ENCODE assay signal across 10 cellular contexts in the genomic region with DNA sequence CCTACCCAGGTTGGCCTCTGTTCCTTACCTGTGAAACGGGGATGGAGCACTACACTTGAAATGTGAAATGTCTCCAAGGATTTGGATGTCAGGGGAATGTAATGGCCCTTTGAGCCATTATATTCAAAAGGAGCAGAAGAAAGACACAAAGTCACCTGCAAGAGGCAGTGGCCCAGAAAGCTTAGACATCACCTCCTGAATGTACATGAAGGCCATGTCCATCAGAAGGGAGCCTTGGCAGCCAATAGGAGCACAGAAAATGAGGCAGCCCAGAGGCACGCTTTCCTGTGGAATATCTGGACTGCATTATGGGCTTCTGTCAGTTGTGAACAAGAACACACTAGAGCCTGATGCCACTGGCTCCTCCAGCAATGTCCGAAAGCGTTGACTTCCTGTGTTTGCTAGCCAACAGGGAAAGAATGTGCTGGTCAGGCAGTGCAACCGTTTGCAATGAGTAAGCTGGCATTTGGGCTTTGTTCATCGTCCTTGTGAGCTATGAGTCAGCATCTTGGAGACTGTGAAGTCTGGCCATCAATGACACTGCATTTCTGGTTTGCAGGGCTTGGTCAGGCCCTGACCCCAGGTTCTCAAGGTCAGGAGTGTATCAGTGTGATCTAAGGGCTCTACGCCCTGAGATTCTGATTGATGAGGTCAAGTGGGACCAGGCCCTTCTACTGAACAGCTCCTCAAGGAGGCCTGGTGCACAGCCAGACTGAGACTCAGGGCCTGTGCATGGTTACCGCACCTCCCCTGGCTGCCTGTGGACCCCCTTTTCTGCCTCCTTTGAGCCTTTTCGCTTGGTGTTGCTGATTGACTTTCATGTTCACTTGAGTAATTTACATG.
DNase-seq lines count a peak whose midpoint lies in the region; ATAC-seq and TF ChIP-seq lines count a peak whose summit lies in the region.
"Had no signal": no experiment of that assay in that cellular context is flagged by ENCODE, and none has a peak within 500 bp of the region (broad histone marks: within the 10 kb centered on the region; RNA-seq: fewer than 3 reads in every experiment).

No MANE protein-coding gene starts in this region.

- H3K36me3 ChIP-seq in right lobe of liver (no peaks in the 10 kb centered on the region), uterus (no peaks in the 10 kb centered on the region)
- H3K36me3 ChIP-seq: BE2C had no signal

- H3K27ac ChIP-seq in right lobe of liver (no peak overlapping the region), uterus (no peak overlapping the region)

- TF ChIP-seq CTCF in MCF 10A (IDR thresholded peaks at IDR 0.05; ENCODE audit: unreplicated experiment) (no peak), right lobe of liver (IDR thresholded peaks at IDR 0.05) (no peak), uterus (IDR thresholded peaks at IDR 0.05) (no peak)

- H3K4me1 ChIP-seq in right lobe of liver (no peaks in the 10 kb centered on the region), uterus (no peaks in the 10 kb centered on the region)

- whole genome bisulfite sequencing in right lobe of liver (ENCODE audit: insufficient coverage, low coverage, low lambda C conversion rate, missing lambda C conversion rate): 53% methylated on average over 7 of the region's 9 CpGs

- TSS peak; percentile 94 for BruUV-seq in MCF 10A (replicated peaks; lab: Mats Ljungman, UMichigan)

- TF ChIP-seq POLR2A in right lobe of liver (IDR thresholded peaks at IDR 0.05) (no peak), uterus (IDR thresholded peaks at IDR 0.05) (no peak)

- POLR2A ChIA-PET in MCF 10A (lab: Yijun Ruan, JAX): interaction anchor here (0.6 kb wide), 1 partner anchor 44 kb away, joined by 3 read pairs; no protein-coding TSS in a partner anchor

- H3K27ac Mint-ChIP-seq in MCF 10A (ENCODE audit: low read depth, unreplicated experiment): peak overlapping the region; percentile 20

- H3K9me3 Mint-ChIP-seq in MCF 10A (ENCODE audit: unreplicated experiment): no peaks in the 10 kb centered on the region

- H3K9me3 ChIP-seq in right lobe of liver (no peaks in the 10 kb centered on the region), uterus (no peaks in the 10 kb centered on the region)
- H3K9me3 ChIP-seq: BE2C had no signal

- H3K27me3 ChIP-seq in right lobe of liver (no peaks in the 10 kb centered on the region), uterus (no peaks in the 10 kb centered on the region)
- H3K27me3 ChIP-seq: BE2C had no signal

- H3K27me3 Mint-ChIP-seq in MCF 10A (ENCODE audit: insufficient read depth, unreplicated experiment): no peaks in the 10 kb centered on the region

- no peak overlapping the region for H3K4me3 Mint-ChIP-seq in MCF 10A (ENCODE audit: unreplicated experiment)

- intact Hi-C loops in MCF 10A (cut with micrococcal nuclease): loop anchor here (2.0 kb wide), 1 partner anchor 47 kb away; no protein-coding TSS in a partner anchor
- intact Hi-C loops in right lobe of liver (cut with DNase I): no loop called here
- intact Hi-C loops in uterus (cut with DNase I; ENCODE audit: low total_unique reads): no loop called here

- no peaks in the 10 kb centered on the region for H3K36me3 Mint-ChIP-seq in MCF 10A (ENCODE audit: insufficient read depth, unreplicated experiment)

- CTCF ChIA-PET in MCF 10A (lab: Yijun Ruan, JAX): interaction anchor here (0.6 to 1.4 kb wide), 2 partner anchors 23 to 942 kb away, joined by 3 to 6 read pairs; no protein-coding TSS in a partner anchor

- no peak overlapping the region for H3K4me3 ChIP-seq in right lobe of liver
- H3K4me3 ChIP-seq in uterus: no peak overlapping the region

- peaks cover 7% of the 10 kb centered on the region for H3K4me1 Mint-ChIP-seq in MCF 10A (ENCODE audit: insufficient read depth, unreplicated experiment)

- ATAC-seq in right lobe of liver: peak in 3 of 4 donors; percentile 33 to 76 (median 45)

- peak; percentile 29 for DNase-seq in SIG-M5 treated with dmso at 0.1 percent for 504 hours (lab: John Stamatoyannopoulos, UW; ENCODE audit: unreplicated experiment)
- DNase-seq in SIG-M5 (lab: John Stamatoyannopoulos, UW): no peak
- peak; percentile 91 for DNase-seq in MCF 10A (ENCODE audit: unreplicated experiment)
- DNase-seq in right lobe of liver: no peak
- peak; percentile 23 to 52 for DNase-seq in uterus
- no peak for DNase-seq in central memory CD4-positive, alpha-beta T cell
- DNase-seq in NCI-H345 (lab: John Stamatoyannopoulos, UW): no peak
- DNase-seq in T-helper 1 cell: no peak
- DNase-seq: BE2C, NCI-H1436 had no signal

Comparison
In these comparisons a context has a peak if more than half of its experiments do, and no peak if none do; other contexts are left out.
1. DNase-seq: peak in SIG-M5 treated with dmso at 0.1 percent for 504 hours (single experiment), MCF 10A (single experiment) and uterus (2 of 2); none in SIG-M5 (single experiment), right lobe of liver (0 of 3), central memory CD4-positive, alpha-beta T cell (single experiment), NCI-H345 (single experiment) and T-helper 1 cell (0 of 5).